8 cellular contexts compared by ENCODE assay signal in the genomic region with DNA sequence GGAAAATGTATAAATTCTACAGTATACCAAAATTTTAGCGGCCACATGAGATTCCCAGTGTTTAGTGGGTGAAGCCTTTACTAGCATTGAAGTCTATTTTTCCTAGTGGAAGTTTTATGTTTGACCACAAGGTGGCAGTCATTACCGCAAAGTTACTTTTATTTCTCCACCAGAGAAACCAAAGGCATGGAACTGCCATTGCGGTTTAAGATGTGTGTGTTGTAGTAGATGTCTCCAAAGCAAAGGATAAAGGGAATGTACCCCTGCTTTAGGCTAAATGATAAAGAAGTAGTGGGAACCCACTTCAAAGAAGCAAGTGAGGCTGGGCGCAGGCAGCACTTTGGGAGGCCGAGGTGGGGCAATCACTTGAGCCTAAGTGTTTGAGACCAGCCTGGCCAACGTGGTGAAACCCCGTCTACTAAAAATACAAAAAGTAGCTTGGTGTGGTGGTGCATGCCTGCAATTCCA.
A peak's percentile ranks its signal among the peaks of the same experiment; 100 is the strongest.
DNase-seq lines count a peak whose midpoint lies in the region; ATAC-seq, FAIRE-seq and TF ChIP-seq lines count a peak whose summit lies in the region.

No MANE protein-coding gene starts in this region.

- H3K9ac ChIP-seq in DND-41 (ENCODE audit: low read depth, low read length) (no peak overlapping the region), KMS-11 (no peak overlapping the region)

- TF ChIP-seq CTCF in DND-41 (IDR thresholded peaks at IDR 0.05; ENCODE audit: borderline replicate concordance, extremely low read depth, low read length, poor library complexity, severe bottlenecking) (peak; percentile 84), KMS-11 (conservative IDR thresholded peaks at IDR 0.05; ENCODE audit: low read depth, low read length) (peak; percentile 71), brain microvascular endothelial cell (IDR thresholded peaks at IDR 0.05; ENCODE audit: low read depth, low read length, missing control alignments) (peak; percentile 48)

- no peak overlapping the region for H2AFZ ChIP-seq in DND-41 (ENCODE audit: low read depth, low read length)
- no peak overlapping the region; the same call in 1 of the 2 replicates for H2AFZ ChIP-seq in KMS-11 (ENCODE audit: low read depth)

- in situ Hi-C loops in brain microvascular endothelial cell (cut with HindIII; ENCODE audit: low pct_ligation_motif_present, low sequenced_read_pairs): loop anchor here (10.0 to 25.0 kb wide), 2 partner anchors 250 to 373 kb away; no protein-coding TSS in a partner anchor

- peaks cover 86% of the 10 kb centered on the region for H3K36me3 ChIP-seq in DND-41 (ENCODE audit: insufficient read depth, low read length)
- H3K36me3 ChIP-seq in KMS-11 (ENCODE audit: insufficient read depth): no peaks in the 10 kb centered on the region
- H3K36me3 ChIP-seq in brain microvascular endothelial cell (replicated peaks): no peaks in the 10 kb centered on the region

- DNase-seq in DND-41 (peak; percentile 48), OCI-M1 (lab: John Stamatoyannopoulos, UW) (peak; percentile 71), brain microvascular endothelial cell (peak; percentile 82), mesenteric fat pad (ENCODE audit: low spot score) (no peak)
- DNase-seq in stimulated activated naive CD8-positive, alpha-beta T cell treated with anti-CD3 and anti-CD28 coated beads, Interleukin-15, Interleukin-2, amounts not matched to agents 100 U/mL and 50 U/mL, for 24 hours: peak; percentile 36

- H4K20me1 ChIP-seq in DND-41 (ENCODE audit: insufficient read depth, low read length) (0 out of 2 replicates have a peak, but pooled peaks cover 4% of the 10 kb centered on the region), KMS-11 (ENCODE audit: insufficient read depth) (no peaks in the 10 kb centered on the region)

- peak overlapping the region; percentile 66 for H3K27ac ChIP-seq in DND-41 (ENCODE audit: low read length)
- H3K27ac ChIP-seq in KMS-11: no peak overlapping the region
- peak overlapping the region; percentile 97 for H3K27ac ChIP-seq in brain microvascular endothelial cell

- peak; percentile 90 for FAIRE-seq in A204.1 (lab: Jason Lieb, UNC)
- peak; percentile 86 for FAIRE-seq in islet of Langerhans (lab: Jason Lieb, UNC)

- peak; percentile 58 for ATAC-seq in DND-41 (ENCODE audit: insufficient read depth, low read depth)
- ATAC-seq in stimulated activated naive CD8-positive, alpha-beta T cell treated with anti-CD3 and anti-CD28 coated beads, Interleukin-15, Interleukin-2, amounts not matched to agents 100 U/mL and 50 U/mL, for 24 hours: peak; percentile 59

- H3K4me3 ChIP-seq in DND-41 (ENCODE audit: low read depth in 1 of 2, low read length in 2 of 2) (no peak overlapping the region), KMS-11 (IDR thresholded peaks at IDR 0.05; ENCODE audit: insufficient read depth, low read depth, low read length) (no peak overlapping the region), brain microvascular endothelial cell (ENCODE audit: low read depth, low read length) (no peak overlapping the region)

- peaks cover 64% of the 10 kb centered on the region for H3K79me2 ChIP-seq in DND-41 (ENCODE audit: insufficient read depth, low read length)
- no peaks in the 10 kb centered on the region for H3K79me2 ChIP-seq in KMS-11 (ENCODE audit: insufficient read depth, low read depth)

- H3K9me3 ChIP-seq in DND-41 (ENCODE audit: insufficient read depth, low read length, severe bottlenecking): no peaks in the 10 kb centered on the region

- no peaks in the 10 kb centered on the region for H3K27me3 ChIP-seq in DND-41 (ENCODE audit: insufficient read depth, low read length, poor library complexity)
- no peaks in the 10 kb centered on the region for H3K27me3 ChIP-seq in KMS-11 (ENCODE audit: insufficient read depth, low read depth)
- H3K27me3 ChIP-seq in brain microvascular endothelial cell (replicated peaks): no peaks in the 10 kb centered on the region

- H3K4me2 ChIP-seq in DND-41 (ENCODE audit: insufficient read depth, low read length) (no peak overlapping the region), KMS-11 (no peak overlapping the region)

- H3K4me1 ChIP-seq in DND-41 (ENCODE audit: insufficient read depth, low read length) (peaks cover 19% of the 10 kb centered on the region), KMS-11 (ENCODE audit: low read depth, poor library complexity, severe bottlenecking) (no peaks in the 10 kb centered on the region)
